Comparison of ENCODE assay signal across 9 cellular contexts in the genomic region with DNA sequence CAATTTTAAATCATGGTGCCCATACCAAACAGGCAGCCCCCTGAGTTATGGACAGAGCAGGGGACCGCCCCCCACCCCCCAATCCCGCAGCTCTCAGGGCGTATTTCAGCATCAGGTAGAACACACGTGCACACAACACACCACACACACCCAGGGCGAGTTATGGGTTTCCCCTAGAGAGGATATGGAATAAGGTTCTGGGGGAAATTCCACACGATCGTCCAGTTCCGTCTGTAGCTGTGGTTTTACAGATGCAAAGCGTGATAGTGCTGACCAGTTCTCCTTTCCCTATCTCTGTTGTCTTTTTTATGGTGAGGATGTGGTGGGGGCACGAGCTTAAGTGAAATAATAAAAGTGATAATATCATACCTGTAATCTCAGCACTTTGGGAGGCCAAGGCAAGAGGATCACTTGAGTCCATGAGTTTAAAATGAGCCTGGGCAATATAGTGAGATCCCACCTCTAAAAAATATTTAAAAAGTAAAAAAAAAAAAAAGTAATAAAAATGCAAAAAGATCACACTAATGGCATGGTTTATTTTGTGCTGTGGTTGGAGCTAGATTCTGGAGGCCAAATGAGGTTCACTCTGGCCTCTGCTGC. TPM values are rescaled to one million over a fixed set of nuclear protein-coding genes. Genes with fewer than 3 reads are reported as not detected.
A peak's percentile ranks its signal among the peaks of the same experiment; 100 is the strongest.
DNase-seq lines count a peak whose midpoint lies in the region; ATAC-seq and TF ChIP-seq lines count a peak whose summit lies in the region.
"Had no signal": no experiment of that assay in that cellular context is flagged by ENCODE, and none has a peak within 500 bp of the region (broad histone marks: within the 10 kb centered on the region; RNA-seq: fewer than 3 reads in every experiment).

No MANE protein-coding gene starts in this region.

- POLR2A ChIA-PET in WTC11 (lab: Charles Lee), result no interaction called here

- H3K4me3 ChIP-seq in spleen, result no peak overlapping the region

- no peak for TF ChIP-seq CTCF in WTC11 (IDR thresholded peaks at IDR 0.05)
- TF ChIP-seq CTCF in spleen (IDR thresholded peaks at IDR 0.05 in 8 of 11, conservative IDR thresholded peaks at IDR 0.05 in 3 of 11), result no peak

- ATAC-seq in HG03045 (IDR thresholded peaks at IDR 0.05; ENCODE audit: unreplicated experiment) (peak; percentile 38), WTC11 (no peak)

- peaks cover 51 to 97% (median 91%) of the 10 kb centered on the region in 6 donors for H3K4me1 ChIP-seq in spleen

- intact Hi-C loops in spleen (cut with DNase I; ENCODE audit: low total_unique reads), result no loop called here

- H3K27ac Mint-ChIP-seq in T-helper 2 cell treated with Interferon-gamma antibody and Interleukin-4, amounts not matched to agents 5 μg/mL and 100 μg/mL, for 36 hours, result peak overlapping the region; percentile 36
- 0 out of 2 replicates have a peak overlapping the region, but pooled peaks have one; percentile 49 for H3K27ac Mint-ChIP-seq in WTC11
- H3K27ac Mint-ChIP-seq: brain had no signal

- H3K9me3 Mint-ChIP-seq in T-helper 2 cell treated with Interferon-gamma antibody and Interleukin-4, amounts not matched to agents 5 μg/mL and 100 μg/mL, for 36 hours, result no peaks in the 10 kb centered on the region
- H3K9me3 Mint-ChIP-seq in WTC11, result no peaks in the 10 kb centered on the region
- H3K9me3 Mint-ChIP-seq: brain had no signal

- H3K36me3 ChIP-seq in spleen, result no peaks in the 10 kb centered on the region

- no peak overlapping the region for H3K4me3 Mint-ChIP-seq in T-helper 2 cell treated with Interferon-gamma antibody and Interleukin-4, amounts not matched to agents 5 μg/mL and 100 μg/mL, for 36 hours
- no peak overlapping the region for H3K4me3 Mint-ChIP-seq in WTC11
- H3K4me3 Mint-ChIP-seq: brain had no signal

- no peak for TF ChIP-seq POLR2A in spleen (IDR thresholded peaks at IDR 0.05)

- 20 to 29% (median 25%) methylated on average over 10 of the region's 10 CpGs for WGBS in spleen, 5 donors

- no peaks in the 10 kb centered on the region for H3K36me3 Mint-ChIP-seq in T-helper 2 cell treated with Interferon-gamma antibody and Interleukin-4, amounts not matched to agents 5 μg/mL and 100 μg/mL, for 36 hours (ENCODE audit: low read depth)
- H3K36me3 Mint-ChIP-seq in WTC11, result no peaks in the 10 kb centered on the region
- H3K36me3 Mint-ChIP-seq: brain had no signal

- CTCF ChIA-PET in WTC11 (lab: Charles Lee), result interaction anchor here (0.9 kb wide), 1 partner anchor 150 kb away, joined by 3 read pairs; no protein-coding TSS in a partner anchor

- no peaks in the 10 kb centered on the region for H3K27me3 ChIP-seq in spleen (replicated peaks in 1 of 7)

- H3K9me3 ChIP-seq in spleen, result no peaks in the 10 kb centered on the region

- H3K4me1 Mint-ChIP-seq in T-helper 2 cell treated with Interferon-gamma antibody and Interleukin-4, amounts not matched to agents 5 μg/mL and 100 μg/mL, for 36 hours (ENCODE audit: low read depth), result peaks cover 59% of the 10 kb centered on the region
- H3K4me1 Mint-ChIP-seq in WTC11, result peaks cover 56% of the 10 kb centered on the region

- peak overlapping the region in 7 of 8 donors; percentile 85 to 91 (median 89) for H3K27ac ChIP-seq in spleen

- no peaks in the 10 kb centered on the region for H3K27me3 Mint-ChIP-seq in T-helper 2 cell treated with Interferon-gamma antibody and Interleukin-4, amounts not matched to agents 5 μg/mL and 100 μg/mL, for 36 hours (ENCODE audit: low read depth)
- H3K27me3 Mint-ChIP-seq in WTC11 (ENCODE audit: low read depth), result peaks cover 3% of the 10 kb centered on the region; the same call in 1 of the 2 replicates

- DNase-seq in T-helper 2 cell treated with Interferon-gamma antibody and Interleukin-4, amounts not matched to agents 5 μg/mL and 100 μg/mL, for 36 hours (ENCODE audit: low spot score), result no peak
- DNase-seq in T-helper 2 cell (no peak), WTC11 (ENCODE audit: low spot score) (no peak), spleen (peak; percentile 65), HPDE6-E6E7 (ENCODE audit: extremely low spot score) (no peak)
- no peak for DNase-seq in activated CD8-positive, alpha-beta memory T cell treated with anti-CD3 and anti-CD28 coated beads, Interleukin-2, amount 50 U/mL, for 48 hours
- DNase-seq in stimulated activated CD8-positive, alpha-beta memory T cell treated with anti-CD3 and anti-CD28 coated beads, Interleukin-4, amount 100 ng/mL, for 48 hours, result no peak

TF ChIP-seq in WTC11, 78 proteins besides CTCF, POLR2A, EP300 and RAD21:
- TF ChIP-seq, protein P1, sequence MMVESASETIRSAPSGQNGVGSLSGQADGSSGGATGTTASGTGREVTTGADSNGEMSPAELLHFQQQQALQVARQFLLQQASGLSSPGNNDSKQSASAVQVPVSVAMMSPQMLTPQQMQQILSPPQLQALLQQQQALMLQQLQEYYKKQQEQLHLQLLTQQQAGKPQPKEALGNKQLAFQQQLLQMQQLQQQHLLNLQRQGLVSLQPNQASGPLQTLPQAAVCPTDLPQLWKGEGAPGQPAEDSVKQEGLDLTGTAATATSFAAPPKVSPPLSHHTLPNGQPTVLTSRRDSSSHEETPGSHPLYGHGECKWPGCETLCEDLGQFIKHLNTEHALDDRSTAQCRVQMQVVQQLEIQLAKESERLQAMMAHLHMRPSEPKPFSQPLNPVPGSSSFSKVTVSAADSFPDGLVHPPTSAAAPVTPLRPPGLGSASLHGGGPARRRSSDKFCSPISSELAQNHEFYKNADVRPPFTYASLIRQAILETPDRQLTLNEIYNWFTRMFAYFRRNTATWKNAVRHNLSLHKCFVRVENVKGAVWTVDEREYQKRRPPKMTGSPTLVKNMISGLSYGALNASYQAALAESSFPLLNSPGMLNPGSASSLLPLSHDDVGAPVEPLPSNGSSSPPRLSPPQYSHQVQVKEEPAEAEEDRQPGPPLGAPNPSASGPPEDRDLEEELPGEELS (CRISPR knock-in tag; IDR thresholded peaks at IDR 0.05), result no peak
TF ChIP-seq in WTC11: peak in this region for 0.

RNA-seq across cellular contexts. Expression of a gene that starts 25.1 kb away (rescaled TPM):
- total RNA-seq in WTC11 (2021), result 11.2 to 14.9 TPM (median 14.1 TPM) in 3 replicates
- 100 to 1,000 TPM in 4 of 7 donors, 10 to 100 TPM in 3; 74.0 to 163 (median 105) TPM for total RNA-seq in spleen
- 10 to 100 TPM; 12.9 to 30.3 (median 18.0) TPM for polyA plus RNA-seq in spleen

RNA-seq across cellular contexts. Expression of a gene that starts 49.6 kb away (rescaled TPM):
- 10.3 to 12.9 TPM (median 12.2 TPM) in 3 replicates for total RNA-seq in WTC11 (2021)
- 10 to 100 TPM in 6 of 7 donors, 1 to 10 TPM in 1; 8.4 to 18.0 (median 12.2) TPM for total RNA-seq in spleen
- 1 to 10 TPM; 4.4 to 6.5 (median 6.0) TPM for polyA plus RNA-seq in spleen
